In the genomic region with DNA sequence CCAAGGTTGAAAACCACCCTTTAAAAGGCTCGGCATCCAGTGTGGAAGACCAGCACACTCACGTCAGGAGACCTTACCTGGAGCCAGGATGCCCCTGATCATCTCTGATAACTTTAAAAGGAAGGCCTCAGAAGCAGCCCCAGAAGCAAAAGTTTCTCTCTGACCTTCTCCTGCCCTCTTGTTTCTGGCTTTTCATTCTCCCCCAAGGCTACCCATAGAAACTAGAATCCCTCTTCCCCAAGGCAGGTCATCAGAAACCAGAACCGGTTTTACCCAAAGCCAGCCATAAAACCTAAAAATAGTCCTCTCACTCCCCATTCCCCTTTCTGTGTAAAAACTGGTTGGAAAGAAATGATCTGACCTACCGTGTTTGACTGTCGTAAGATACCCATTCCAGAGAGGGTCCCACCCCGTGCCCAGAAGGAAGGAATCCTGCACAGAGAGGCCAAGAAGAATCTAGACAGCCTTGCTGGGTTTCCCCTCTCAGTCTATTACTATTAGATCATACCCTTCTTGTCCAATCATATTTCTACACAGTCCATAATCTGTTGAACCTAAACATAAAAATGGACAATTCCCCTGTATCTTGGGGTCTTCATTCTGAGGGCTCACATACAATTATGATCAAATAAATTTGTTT, we compare ENCODE assay signal across 25 cellular contexts.
"Had no signal": no experiment of that assay in that cellular context is flagged by ENCODE, and none has a peak within 500 bp of the region (broad histone marks: within the 10 kb centered on the region; RNA-seq: fewer than 3 reads in every experiment).

No MANE protein-coding gene starts in this region.

- ATAC-seq: activated CD4-positive, CD25-positive, alpha-beta regulatory T cell treated with anti-CD3 and anti-CD28 coated beads, Interleukin-2, amount 50 U/mL, for 24 hours; activated CD8-positive, alpha-beta T cell treated with anti-CD3 and anti-CD28 coated beads, Interleukin-2, amount 10 ng/mL, durations not matched to agents 7 days and 5 days; activated naive CD4-positive, alpha-beta T cell treated with anti-CD3 and anti-CD28 coated beads, Interleukin-2, amount 50 U/mL, for 72 hours; activated T-helper 17 cell treated with anti-CD3 and anti-CD28 coated beads, Interleukin-2, amount 50 U/mL, for 72 hours; gastroesophageal sphincter; heart left ventricle; left colon; mucosa of descending colon; stimulated activated effector memory CD8-positive, alpha-beta T cell treated with anti-CD3 and anti-CD28 coated beads, Interleukin-12 subunit alpha, Interleukin-12 subunit beta, amount 100 ng/mL, for 72 hours; stimulated activated naive CD8-positive, alpha-beta T cell treated with anti-CD3 and anti-CD28 coated beads, Interleukin-15, amount 100 ng/mL, for 72 hours had no signal

- H3K9me3 Mint-ChIP-seq: activated CD4-positive, alpha-beta T cell treated with anti-CD3 and anti-CD28 coated beads, Interleukin-2, amount 10 ng/mL, durations not matched to agents 7 days and 5 days; activated naive CD4-positive, alpha-beta T cell treated with anti-CD3 and anti-CD28 coated beads, Interleukin-2, amount 50 U/mL, for 72 hours; activated T-cell treated with anti-CD3 and anti-CD28 coated beads, Interleukin-2, amount 50 U/mL, for 24 hours; activated T-helper 17 cell treated with anti-CD3 and anti-CD28 coated beads, Interleukin-2, amount 50 U/mL, for 72 hours; brain; dendritic cell treated with granulocyte-macrophage colony-stimulating factor and Interleukin-4, amounts not matched to agents 40 ng/mL and 50 ng/mL, for 4 days; memory B cell; stimulated activated effector memory CD8-positive, alpha-beta T cell treated with anti-CD3 and anti-CD28 coated beads, Interleukin-12 subunit alpha, Interleukin-12 subunit beta, amount 100 ng/mL, for 72 hours; stimulated activated naive CD8-positive, alpha-beta T cell treated with anti-CD3 and anti-CD28 coated beads, Interleukin-15, amount 100 ng/mL, for 72 hours had no signal

- H3K27me3 Mint-ChIP-seq: activated T-cell treated with anti-CD3 and anti-CD28 coated beads, Interleukin-2, amount 50 U/mL, for 24 hours; memory B cell; stimulated activated naive CD8-positive, alpha-beta T cell treated with anti-CD3 and anti-CD28 coated beads, Interleukin-15, amount 100 ng/mL, for 72 hours had no signal

- H3K36me3 Mint-ChIP-seq: activated naive CD4-positive, alpha-beta T cell treated with anti-CD3 and anti-CD28 coated beads, Interleukin-2, amount 50 U/mL, for 72 hours; stimulated activated effector memory CD8-positive, alpha-beta T cell treated with anti-CD3 and anti-CD28 coated beads, Interleukin-12 subunit alpha, Interleukin-12 subunit beta, amount 100 ng/mL, for 72 hours had no signal

- FAIRE-seq: keratinocyte, small intestine had no signal

- H3K27ac Mint-ChIP-seq: activated CD4-positive, alpha-beta T cell treated with anti-CD3 and anti-CD28 coated beads, Interleukin-2, amount 10 ng/mL, durations not matched to agents 7 days and 5 days; activated CD8-positive, alpha-beta T cell treated with anti-CD3 and anti-CD28 coated beads, Interleukin-2, amount 10 ng/mL, durations not matched to agents 7 days and 5 days; activated T-cell treated with anti-CD3 and anti-CD28 coated beads, Interleukin-2, amount 50 U/mL, for 24 hours; activated T-helper 17 cell treated with anti-CD3 and anti-CD28 coated beads, Interleukin-2, amount 50 U/mL, for 72 hours; dendritic cell treated with granulocyte-macrophage colony-stimulating factor and Interleukin-4, amounts not matched to agents 40 ng/mL and 50 ng/mL, for 4 days; memory B cell; stimulated activated effector memory CD8-positive, alpha-beta T cell treated with anti-CD3 and anti-CD28 coated beads, Interleukin-12 subunit alpha, Interleukin-12 subunit beta, amount 100 ng/mL, for 72 hours had no signal

- H3K4me1 Mint-ChIP-seq: activated CD4-positive, alpha-beta T cell treated with anti-CD3 and anti-CD28 coated beads, Interleukin-2, amount 10 ng/mL, durations not matched to agents 7 days and 5 days; activated T-helper 17 cell treated with anti-CD3 and anti-CD28 coated beads, Interleukin-2, amount 50 U/mL, for 72 hours; brain; memory B cell; stimulated activated effector memory CD8-positive, alpha-beta T cell treated with anti-CD3 and anti-CD28 coated beads, Interleukin-12 subunit alpha, Interleukin-12 subunit beta, amount 100 ng/mL, for 72 hours; stimulated activated naive CD8-positive, alpha-beta T cell treated with anti-CD3 and anti-CD28 coated beads, Interleukin-15, amount 100 ng/mL, for 72 hours had no signal

- H3K9me3 ChIP-seq: esophagus squamous epithelium, gastroesophageal sphincter, heart left ventricle, mucosa of descending colon, suprapubic skin, transverse colon had no signal

- H3K27me3 ChIP-seq: esophagus squamous epithelium, gastroesophageal sphincter, heart left ventricle, suprapubic skin, transverse colon had no signal

- DNase-seq: activated CD4-positive, alpha-beta T cell treated with anti-CD3 and anti-CD28 coated beads, Interleukin-2, amount 10 ng/mL, durations not matched to agents 7 days and 5 days; activated CD8-positive, alpha-beta T cell treated with anti-CD3 and anti-CD28 coated beads, Interleukin-2, amount 10 ng/mL, durations not matched to agents 7 days and 5 days; activated T-cell treated with anti-CD3 and anti-CD28 coated beads, Interleukin-2, amount 50 U/mL, for 24 hours; caudate nucleus; effector memory CD4-positive, alpha-beta T cell; esophagus squamous epithelium; heart left ventricle; left colon; mucosa of descending colon; posterior cingulate gyrus; small intestine; stimulated activated CD4-positive, alpha-beta T cell treated with anti-CD3 and anti-CD28 coated beads, Interleukin-2, amount 100 ng/mL, for 24 hours; stimulated activated naive CD8-positive, alpha-beta T cell treated with anti-CD3 and anti-CD28 coated beads, Interleukin-15, amount 100 ng/mL, for 72 hours; transverse colon had no signal

- H3K4me1 ChIP-seq: gastroesophageal sphincter, heart left ventricle, suprapubic skin, transverse colon had no signal

- H3K27ac ChIP-seq: esophagus squamous epithelium, gastroesophageal sphincter, heart left ventricle, suprapubic skin, transverse colon, VCaP had no signal

- H3K4me3 ChIP-seq: esophagus squamous epithelium, gastroesophageal sphincter, heart left ventricle, mucosa of descending colon, suprapubic skin, transverse colon had no signal

- H3K4me3 Mint-ChIP-seq: activated CD4-positive, alpha-beta T cell treated with anti-CD3 and anti-CD28 coated beads, Interleukin-2, amount 10 ng/mL, durations not matched to agents 7 days and 5 days; activated CD8-positive, alpha-beta T cell treated with anti-CD3 and anti-CD28 coated beads, Interleukin-2, amount 10 ng/mL, durations not matched to agents 7 days and 5 days; activated T-cell treated with anti-CD3 and anti-CD28 coated beads, Interleukin-2, amount 50 U/mL, for 24 hours; activated T-helper 17 cell treated with anti-CD3 and anti-CD28 coated beads, Interleukin-2, amount 50 U/mL, for 72 hours; brain; dendritic cell treated with granulocyte-macrophage colony-stimulating factor and Interleukin-4, amounts not matched to agents 40 ng/mL and 50 ng/mL, for 4 days; memory B cell; stimulated activated effector memory CD8-positive, alpha-beta T cell treated with anti-CD3 and anti-CD28 coated beads, Interleukin-12 subunit alpha, Interleukin-12 subunit beta, amount 100 ng/mL, for 72 hours; stimulated activated naive CD8-positive, alpha-beta T cell treated with anti-CD3 and anti-CD28 coated beads, Interleukin-15, amount 100 ng/mL, for 72 hours had no signal
